Comparison of ENCODE assay signal across 1 cellular context in the genomic region with DNA sequence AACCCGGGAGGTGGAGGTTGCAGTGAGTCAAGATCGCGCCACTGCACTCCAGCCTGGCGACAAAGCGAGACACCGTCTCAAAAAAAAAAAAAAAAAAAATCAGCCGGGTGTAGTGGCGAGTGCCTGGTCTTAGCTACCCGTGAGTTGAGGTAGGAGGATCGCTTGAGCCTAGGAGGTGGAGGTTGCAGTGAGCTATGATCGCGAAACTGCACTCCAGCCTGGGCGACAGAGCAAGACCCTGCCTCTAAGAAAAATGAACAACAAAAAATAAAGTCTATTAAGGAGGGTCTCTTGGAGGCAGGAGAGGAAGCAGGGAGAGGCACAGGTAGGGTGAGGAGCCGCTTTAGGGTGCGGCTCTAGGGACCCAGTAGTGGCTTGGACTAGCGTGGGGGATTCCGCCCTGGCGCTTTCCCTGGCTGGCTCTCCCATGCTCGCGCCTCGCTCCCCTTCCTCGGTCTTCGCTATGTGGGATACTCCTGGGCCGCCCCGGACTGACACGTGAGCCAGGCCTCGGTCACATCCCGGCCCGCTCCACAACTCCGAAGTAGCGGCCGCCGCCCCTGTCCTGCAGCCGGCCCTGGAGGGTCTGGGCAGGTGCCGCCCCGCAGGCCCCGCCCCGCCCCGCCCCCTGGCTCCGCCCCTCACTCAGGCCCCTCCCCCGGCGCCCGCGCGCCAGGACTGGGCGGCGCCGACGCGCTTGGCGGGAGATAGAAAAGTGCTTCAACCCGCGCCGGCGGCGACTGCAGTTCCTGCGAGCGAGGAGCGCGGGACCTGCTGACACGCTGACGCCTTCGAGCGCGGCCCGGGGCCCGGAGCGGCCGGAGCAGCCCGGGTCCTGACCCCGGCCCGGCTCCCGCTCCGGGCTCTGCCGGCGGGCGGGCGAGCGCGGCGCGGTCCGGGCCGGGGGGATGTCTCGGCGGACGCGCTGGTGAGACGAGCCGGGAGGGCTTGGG.
TF ChIP-seq lines count a peak whose summit lies in the region.

A gene (plus strand): TSS at position 739 of the 953 bp plus-strand sequence. CDS start 170 bp downstream, at position 909.

TF ChIP-seq in HepG2, 621 proteins besides CTCF, POLR2A, EP300 and RAD21 (continued from another document and continues in another):
- TF ChIP-seq, protein P1, sequence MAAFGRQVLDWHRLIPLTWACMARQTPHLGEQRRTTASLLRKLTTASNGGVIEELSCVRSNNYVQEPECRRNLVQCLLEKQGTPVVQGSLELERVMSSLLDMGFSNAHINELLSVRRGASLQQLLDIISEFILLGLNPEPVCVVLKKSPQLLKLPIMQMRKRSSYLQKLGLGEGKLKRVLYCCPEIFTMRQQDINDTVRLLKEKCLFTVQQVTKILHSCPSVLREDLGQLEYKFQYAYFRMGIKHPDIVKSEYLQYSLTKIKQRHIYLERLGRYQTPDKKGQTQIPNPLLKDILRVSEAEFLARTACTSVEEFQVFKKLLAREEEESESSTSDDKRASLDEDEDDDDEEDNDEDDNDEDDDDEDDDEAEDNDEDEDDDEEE (CRISPR knock-in tag; IDR thresholded peaks at IDR 0.05), result peak; percentile 83
- TF ChIP-seq, protein P2, sequence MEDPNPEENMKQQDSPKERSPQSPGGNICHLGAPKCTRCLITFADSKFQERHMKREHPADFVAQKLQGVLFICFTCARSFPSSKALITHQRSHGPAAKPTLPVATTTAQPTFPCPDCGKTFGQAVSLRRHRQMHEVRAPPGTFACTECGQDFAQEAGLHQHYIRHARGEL (CRISPR knock-in tag; IDR thresholded peaks at IDR 0.05), result no peak
- TF ChIP-seq STAG1 (CRISPR knock-in tag; IDR thresholded peaks at IDR 0.05) (peak; percentile 15; the same call in 1 of the 2 replicates), HMG20B (CRISPR knock-in tag; conservative IDR thresholded peaks at IDR 0.05) (no peak), HIVEP1 (CRISPR knock-in tag; IDR thresholded peaks at IDR 0.05) (no peak; the same call in 1 of the 2 replicates), ZNF841 (CRISPR knock-in tag; IDR thresholded peaks at IDR 0.05; ENCODE audit: borderline replicate concordance) (peak; percentile 80; the same call in 1 of the 2 replicates), ZNF432 (CRISPR knock-in tag; IDR thresholded peaks at IDR 0.05; ENCODE audit: borderline replicate concordance) (peak; percentile 80; the same call in 1 of the 2 replicates), ZNF850 (CRISPR knock-in tag; conservative IDR thresholded peaks at IDR 0.05) (no peak), ATF7 (IDR thresholded peaks at IDR 0.05) (no peak), ATF7 (CRISPR knock-in tag; IDR thresholded peaks at IDR 0.05) (no peak), SP1 (IDR thresholded peaks at IDR 0.05) (no peak), SP1 (CRISPR knock-in tag; IDR thresholded peaks at IDR 0.05) (peak; percentile 94), NFKB2 (CRISPR knock-in tag; IDR thresholded peaks at IDR 0.05; ENCODE audit: borderline replicate concordance) (peak; percentile 89; the same call in 1 of the 2 replicates), ATAD3A (CRISPR knock-in tag; IDR thresholded peaks at IDR 0.05) (no peak), SIN3B (IDR thresholded peaks at IDR 0.05; ENCODE audit: low read length) (peak; percentile 99), TP53 (CRISPR knock-in tag; conservative IDR thresholded peaks at IDR 0.05) (no peak), ZNF496 (CRISPR knock-in tag; IDR thresholded peaks at IDR 0.05; ENCODE audit: insufficient replicate concordance) (no peak), TRIM24 (CRISPR knock-in tag; IDR thresholded peaks at IDR 0.05) (no peak), ZNF263 (CRISPR knock-in tag; IDR thresholded peaks at IDR 0.05) (peak; percentile 62; the same call in 1 of the 2 replicates), ZNF451 (CRISPR knock-in tag; IDR thresholded peaks at IDR 0.05) (0 out of 2 replicates have a peak, but pooled peaks have one; percentile 56), SUZ12 (IDR thresholded peaks at IDR 0.05; ENCODE audit: low read depth, low read length) (no peak), REL (CRISPR knock-in tag; conservative IDR thresholded peaks at IDR 0.05) (peak; percentile 93), ARNT2 (CRISPR knock-in tag; IDR thresholded peaks at IDR 0.05; ENCODE audit: low read depth) (peak; percentile 90), NR2C2 (CRISPR knock-in tag; IDR thresholded peaks at IDR 0.05; ENCODE audit: borderline replicate concordance) (no peak), MAF1 (CRISPR knock-in tag; IDR thresholded peaks at IDR 0.05; ENCODE audit: borderline replicate concordance) (no peak), PPARG (CRISPR knock-in tag; conservative IDR thresholded peaks at IDR 0.05) (no peak)
- TF ChIP-seq, protein P3, sequence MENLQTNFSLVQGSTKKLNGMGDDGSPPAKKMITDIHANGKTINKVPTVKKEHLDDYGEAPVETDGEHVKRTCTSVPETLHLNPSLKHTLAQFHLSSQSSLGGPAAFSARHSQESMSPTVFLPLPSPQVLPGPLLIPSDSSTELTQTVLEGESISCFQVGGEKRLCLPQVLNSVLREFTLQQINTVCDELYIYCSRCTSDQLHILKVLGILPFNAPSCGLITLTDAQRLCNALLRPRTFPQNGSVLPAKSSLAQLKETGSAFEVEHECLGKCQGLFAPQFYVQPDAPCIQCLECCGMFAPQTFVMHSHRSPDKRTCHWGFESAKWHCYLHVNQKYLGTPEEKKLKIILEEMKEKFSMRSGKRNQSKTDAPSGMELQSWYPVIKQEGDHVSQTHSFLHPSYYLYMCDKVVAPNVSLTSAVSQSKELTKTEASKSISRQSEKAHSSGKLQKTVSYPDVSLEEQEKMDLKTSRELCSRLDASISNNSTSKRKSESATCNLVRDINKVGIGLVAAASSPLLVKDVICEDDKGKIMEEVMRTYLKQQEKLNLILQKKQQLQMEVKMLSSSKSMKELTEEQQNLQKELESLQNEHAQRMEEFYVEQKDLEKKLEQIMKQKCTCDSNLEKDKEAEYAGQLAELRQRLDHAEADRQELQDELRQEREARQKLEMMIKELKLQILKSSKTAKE (CRISPR knock-in tag; IDR thresholded peaks at IDR 0.05; ENCODE audit: borderline replicate concordance), result no peak
- TF ChIP-seq, protein P4, sequence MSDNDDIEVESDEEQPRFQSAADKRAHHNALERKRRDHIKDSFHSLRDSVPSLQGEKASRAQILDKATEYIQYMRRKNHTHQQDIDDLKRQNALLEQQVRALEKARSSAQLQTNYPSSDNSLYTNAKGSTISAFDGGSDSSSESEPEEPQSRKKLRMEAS (IDR thresholded peaks at IDR 0.05), result peak; percentile 95
- TF ChIP-seq, protein P5, sequence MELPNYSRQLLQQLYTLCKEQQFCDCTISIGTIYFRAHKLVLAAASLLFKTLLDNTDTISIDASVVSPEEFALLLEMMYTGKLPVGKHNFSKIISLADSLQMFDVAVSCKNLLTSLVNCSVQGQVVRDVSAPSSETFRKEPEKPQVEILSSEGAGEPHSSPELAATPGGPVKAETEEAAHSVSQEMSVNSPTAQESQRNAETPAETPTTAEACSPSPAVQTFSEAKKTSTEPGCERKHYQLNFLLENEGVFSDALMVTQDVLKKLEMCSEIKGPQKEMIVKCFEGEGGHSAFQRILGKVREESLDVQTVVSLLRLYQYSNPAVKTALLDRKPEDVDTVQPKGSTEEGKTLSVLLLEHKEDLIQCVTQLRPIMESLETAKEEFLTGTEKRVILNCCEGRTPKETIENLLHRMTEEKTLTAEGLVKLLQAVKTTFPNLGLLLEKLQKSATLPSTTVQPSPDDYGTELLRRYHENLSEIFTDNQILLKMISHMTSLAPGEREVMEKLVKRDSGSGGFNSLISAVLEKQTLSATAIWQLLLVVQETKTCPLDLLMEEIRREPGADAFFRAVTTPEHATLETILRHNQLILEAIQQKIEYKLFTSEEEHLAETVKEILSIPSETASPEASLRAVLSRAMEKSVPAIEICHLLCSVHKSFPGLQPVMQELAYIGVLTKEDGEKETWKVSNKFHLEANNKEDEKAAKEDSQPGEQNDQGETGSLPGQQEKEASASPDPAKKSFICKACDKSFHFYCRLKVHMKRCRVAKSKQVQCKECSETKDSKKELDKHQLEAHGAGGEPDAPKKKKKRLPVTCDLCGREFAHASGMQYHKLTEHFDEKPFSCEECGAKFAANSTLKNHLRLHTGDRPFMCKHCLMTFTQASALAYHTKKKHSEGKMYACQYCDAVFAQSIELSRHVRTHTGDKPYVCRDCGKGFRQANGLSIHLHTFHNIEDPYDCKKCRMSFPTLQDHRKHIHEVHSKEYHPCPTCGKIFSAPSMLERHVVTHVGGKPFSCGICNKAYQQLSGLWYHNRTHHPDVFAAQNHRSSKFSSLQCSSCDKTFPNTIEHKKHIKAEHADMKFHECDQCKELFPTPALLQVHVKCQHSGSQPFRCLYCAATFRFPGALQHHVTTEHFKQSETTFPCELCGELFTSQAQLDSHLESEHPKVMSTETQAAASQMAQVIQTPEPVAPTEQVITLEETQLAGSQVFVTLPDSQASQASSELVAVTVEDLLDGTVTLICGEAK (IDR thresholded peaks at IDR 0.05), result no peak
- TF ChIP-seq, protein P5 (CRISPR knock-in tag; IDR thresholded peaks at IDR 0.05), result 0 out of 2 replicates have a peak, but pooled peaks have one; percentile 59
- TF ChIP-seq, protein P6, sequence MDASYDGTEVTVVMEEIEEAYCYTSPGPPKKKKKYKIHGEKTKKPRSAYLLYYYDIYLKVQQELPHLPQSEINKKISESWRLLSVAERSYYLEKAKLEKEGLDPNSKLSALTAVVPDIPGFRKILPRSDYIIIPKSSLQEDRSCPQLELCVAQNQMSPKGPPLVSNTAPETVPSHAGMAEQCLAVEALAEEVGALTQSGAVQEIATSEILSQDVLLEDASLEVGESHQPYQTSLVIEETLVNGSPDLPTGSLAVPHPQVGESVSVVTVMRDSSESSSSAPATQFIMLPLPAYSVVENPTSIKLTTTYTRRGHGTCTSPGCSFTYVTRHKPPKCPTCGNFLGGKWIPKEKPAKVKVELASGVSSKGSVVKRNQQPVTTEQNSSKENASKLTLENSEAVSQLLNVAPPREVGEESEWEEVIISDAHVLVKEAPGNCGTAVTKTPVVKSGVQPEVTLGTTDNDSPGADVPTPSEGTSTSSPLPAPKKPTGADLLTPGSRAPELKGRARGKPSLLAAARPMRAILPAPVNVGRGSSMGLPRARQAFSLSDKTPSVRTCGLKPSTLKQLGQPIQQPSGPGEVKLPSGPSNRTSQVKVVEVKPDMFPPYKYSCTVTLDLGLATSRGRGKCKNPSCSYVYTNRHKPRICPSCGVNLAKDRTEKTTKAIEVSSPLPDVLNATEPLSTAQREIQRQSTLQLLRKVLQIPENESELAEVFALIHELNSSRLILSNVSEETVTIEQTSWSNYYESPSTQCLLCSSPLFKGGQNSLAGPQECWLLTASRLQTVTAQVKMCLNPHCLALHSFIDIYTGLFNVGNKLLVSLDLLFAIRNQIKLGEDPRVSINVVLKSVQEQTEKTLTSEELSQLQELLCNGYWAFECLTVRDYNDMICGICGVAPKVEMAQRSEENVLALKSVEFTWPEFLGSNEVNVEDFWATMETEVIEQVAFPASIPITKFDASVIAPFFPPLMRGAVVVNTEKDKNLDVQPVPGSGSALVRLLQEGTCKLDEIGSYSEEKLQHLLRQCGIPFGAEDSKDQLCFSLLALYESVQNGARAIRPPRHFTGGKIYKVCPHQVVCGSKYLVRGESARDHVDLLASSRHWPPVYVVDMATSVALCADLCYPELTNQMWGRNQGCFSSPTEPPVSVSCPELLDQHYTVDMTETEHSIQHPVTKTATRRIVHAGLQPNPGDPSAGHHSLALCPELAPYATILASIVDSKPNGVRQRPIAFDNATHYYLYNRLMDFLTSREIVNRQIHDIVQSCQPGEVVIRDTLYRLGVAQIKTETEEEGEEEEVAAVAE (CRISPR knock-in tag; IDR thresholded peaks at IDR 0.05; ENCODE audit: borderline replicate concordance), result no peak
- TF ChIP-seq, protein P7, sequence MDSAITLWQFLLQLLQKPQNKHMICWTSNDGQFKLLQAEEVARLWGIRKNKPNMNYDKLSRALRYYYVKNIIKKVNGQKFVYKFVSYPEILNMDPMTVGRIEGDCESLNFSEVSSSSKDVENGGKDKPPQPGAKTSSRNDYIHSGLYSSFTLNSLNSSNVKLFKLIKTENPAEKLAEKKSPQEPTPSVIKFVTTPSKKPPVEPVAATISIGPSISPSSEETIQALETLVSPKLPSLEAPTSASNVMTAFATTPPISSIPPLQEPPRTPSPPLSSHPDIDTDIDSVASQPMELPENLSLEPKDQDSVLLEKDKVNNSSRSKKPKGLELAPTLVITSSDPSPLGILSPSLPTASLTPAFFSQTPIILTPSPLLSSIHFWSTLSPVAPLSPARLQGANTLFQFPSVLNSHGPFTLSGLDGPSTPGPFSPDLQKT (CRISPR knock-in tag; IDR thresholded peaks at IDR 0.05; ENCODE audit: borderline replicate concordance), result 0 out of 2 replicates have a peak, but pooled peaks have one; percentile 52
- TF ChIP-seq, protein P8, sequence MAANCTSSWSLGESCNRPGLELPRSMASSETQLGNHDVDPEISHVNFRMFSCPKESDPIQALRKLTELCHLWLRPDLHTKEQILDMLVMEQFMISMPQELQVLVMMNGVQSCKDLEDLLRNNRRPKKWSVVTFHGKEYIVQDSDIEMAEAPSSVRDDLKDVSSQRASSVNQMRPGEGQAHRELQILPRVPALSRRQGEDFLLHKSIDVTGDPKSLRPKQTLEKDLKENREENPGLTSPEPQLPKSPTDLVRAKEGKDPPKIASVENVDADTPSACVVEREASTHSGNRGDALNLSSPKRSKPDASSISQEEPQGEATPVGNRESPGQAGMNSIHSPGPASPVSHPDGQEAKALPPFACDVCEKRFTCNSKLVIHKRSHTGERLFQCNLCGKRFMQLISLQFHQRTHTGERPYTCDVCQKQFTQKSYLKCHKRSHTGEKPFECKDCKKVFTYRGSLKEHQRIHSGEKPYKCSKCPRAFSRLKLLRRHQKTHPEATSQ (CRISPR knock-in tag; IDR thresholded peaks at IDR 0.05; ENCODE audit: borderline replicate concordance), result 0 out of 2 replicates have a peak, but pooled peaks have one; percentile 32
